Comparison of ENCODE assay signal across 1 cellular context in the genomic region with DNA sequence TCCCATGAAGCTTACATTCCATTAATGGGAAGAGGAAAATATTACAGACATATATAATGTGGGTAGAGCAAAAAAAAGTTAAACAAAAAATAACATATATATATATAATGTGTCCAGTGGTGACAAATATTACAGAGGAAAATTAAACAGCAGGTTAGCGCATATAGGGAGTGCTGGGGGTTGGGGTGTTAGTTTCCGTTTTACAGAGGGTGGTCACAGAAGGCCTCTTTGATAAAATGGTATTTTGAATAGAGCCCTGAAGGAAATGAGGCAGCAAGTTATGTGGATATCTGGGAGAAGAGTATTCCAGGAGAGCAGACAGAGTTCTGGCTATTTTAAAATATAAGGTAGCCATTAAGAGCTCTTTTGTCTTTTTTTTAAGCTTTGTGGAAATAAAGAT.
TF ChIP-seq lines count a peak whose summit lies in the region.

No MANE protein-coding gene starts in this region.

TF ChIP-seq in SK-N-SH, 30 proteins besides CTCF, POLR2A, EP300 and RAD21:
- TF ChIP-seq CHD2 (IDR thresholded peaks at IDR 0.05; ENCODE audit: low read length, partially characterized antibody): no peak
- TF ChIP-seq MEF2A (IDR thresholded peaks at IDR 0.05; ENCODE audit: borderline replicate concordance, low read depth): no peak
- TF ChIP-seq TAF1 (IDR thresholded peaks at IDR 0.05; ENCODE audit: borderline replicate concordance, low read depth, low read length): no peak
